17 cellular contexts compared by ENCODE assay signal in the genomic region with DNA sequence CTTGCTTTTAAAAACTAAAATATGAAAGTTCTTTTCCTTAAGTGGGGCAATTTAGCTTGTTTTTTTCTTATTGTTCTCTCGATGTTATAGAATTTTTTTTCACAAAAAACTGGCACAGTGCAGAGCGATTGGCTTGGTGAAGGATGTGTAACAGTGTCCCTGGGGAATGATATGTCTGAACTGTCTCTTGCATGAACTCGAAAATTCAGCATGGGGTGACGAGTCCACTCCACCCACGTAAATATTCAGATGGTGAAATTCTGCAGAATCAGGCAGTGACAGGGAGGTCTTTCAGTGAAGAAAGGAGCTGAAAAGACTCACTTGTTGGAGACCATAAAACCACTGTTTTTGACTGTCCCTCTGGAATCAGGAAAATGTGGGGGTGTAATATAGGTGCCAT.
"Had no signal": no experiment of that assay in that cellular context is flagged by ENCODE, and none has a peak within 500 bp of the region (broad histone marks: within the 10 kb centered on the region; RNA-seq: fewer than 3 reads in every experiment).

No MANE protein-coding gene starts in this region.

- H3K4me1 Mint-ChIP-seq: naive B cell, neural progenitor cell, T-cell had no signal

- H3K36me3 Mint-ChIP-seq: activated CD4-positive, alpha-beta memory T cell treated with anti-CD3 and anti-CD28 coated beads for 36 hours; naive B cell; neural progenitor cell; T-cell had no signal

- H3K4me3 Mint-ChIP-seq: activated CD4-positive, alpha-beta memory T cell treated with anti-CD3 and anti-CD28 coated beads for 36 hours; activated T-cell treated with anti-CD3 and anti-CD28 coated beads, Interleukin-2, amount 50 U/mL, for 24 hours; naive B cell; neural progenitor cell; T-cell had no signal

- H3K4me1 ChIP-seq: adrenal gland, esophagus squamous epithelium, neural progenitor cell, thyroid gland had no signal

- H3K4me3 ChIP-seq: adrenal gland, coronary artery, esophagus squamous epithelium, neural progenitor cell, ovary, thyroid gland had no signal

- H3K9me3 ChIP-seq: adrenal gland, esophagus squamous epithelium, ovary, thyroid gland had no signal

- H3K4me2 ChIP-seq: neural progenitor cell had no signal

- ATAC-seq: left lobe of liver, sciatic nerve, T-cell had no signal

- H3K27ac ChIP-seq: adrenal gland, coronary artery, esophagus squamous epithelium, neural progenitor cell, ovary, thyroid gland, VCaP had no signal

- H3K27me3 ChIP-seq: adrenal gland, esophagus squamous epithelium, neural progenitor cell, ovary, thyroid gland had no signal

- H3K9ac ChIP-seq: neural progenitor cell had no signal

- H3K9me3 Mint-ChIP-seq: neural progenitor cell had no signal

- DNase-seq: activated CD4-positive, alpha-beta memory T cell treated with anti-CD3 and anti-CD28 coated beads for 36 hours; activated effector memory CD4-positive, alpha-beta T cell treated with Interleukin-2 at 50 U/mL for 16 hours; activated naive CD4-positive, alpha-beta T cell treated with anti-CD3 and anti-CD28 coated beads, Interleukin-2, amount 50 U/mL, for 16 hours; activated T-cell treated with anti-CD3 and anti-CD28 coated beads, Interleukin-2, amount 50 U/mL, for 24 hours; adrenal gland; caudate nucleus; esophagus squamous epithelium; naive B cell; ovary; stimulated activated CD4-positive, alpha-beta T cell treated with anti-CD3 and anti-CD28 coated beads, Interleukin-1b, Interleukin-23, amount 100 ng/mL, for 48 hours; T-cell; thyroid gland had no signal

- H2AFZ ChIP-seq: neural progenitor cell had no signal

- H3K27me3 Mint-ChIP-seq: activated CD4-positive, alpha-beta memory T cell treated with anti-CD3 and anti-CD28 coated beads for 36 hours; activated T-cell treated with anti-CD3 and anti-CD28 coated beads, Interleukin-2, amount 50 U/mL, for 24 hours; naive B cell; T-cell had no signal

- H3K36me3 ChIP-seq: adrenal gland, esophagus squamous epithelium, neural progenitor cell, ovary, thyroid gland had no signal

- H3K27ac Mint-ChIP-seq: activated CD4-positive, alpha-beta memory T cell treated with anti-CD3 and anti-CD28 coated beads for 36 hours; activated T-cell treated with anti-CD3 and anti-CD28 coated beads, Interleukin-2, amount 50 U/mL, for 24 hours; neural progenitor cell; T-cell had no signal
